ENCODE assay signal across 8 cellular contexts in genomic region chr15:73982251-73982962, GRCh38. TPM values are rescaled to one million over a fixed set of nuclear protein-coding genes. Genes with fewer than 3 reads are reported as not detected.
DNase-seq lines count a peak whose midpoint lies in the region; ATAC-seq lines count a peak whose summit lies in the region.

No MANE protein-coding gene starts in this region.

- H3K27ac ChIP-seq in BLaER1 treated with 17β-estradiol and CSF1 and Interleukin-3, amounts not matched to agents 10 nM and 100 nM: peak overlapping the region in 9 of 11 experiments; percentile 8 to 69 (median 43); a peak in 12 of 22 replicates

- H3K27ac Mint-ChIP-seq in activated T-cell treated with anti-CD3 and anti-CD28 coated beads, Interleukin-2, amount 50 U/mL, for 72 hours: peak overlapping the region; percentile 91

- peak overlapping the region; percentile 82 to 98 (median 95) for H3K4me2 ChIP-seq in BLaER1 treated with 17β-estradiol and CSF1 and Interleukin-3, amounts not matched to agents 10 nM and 100 nM

- peak; percentile 81 to 90 for ATAC-seq in activated T-cell treated with anti-CD3 and anti-CD28 coated beads, Interleukin-2, amount 50 U/mL, for 72 hours (replicated peaks in 1 of 2)
- ATAC-seq in Right ventricle myocardium superior (ENCODE audit: poor library complexity): peak; percentile 91
- ATAC-seq in HG02981 (IDR thresholded peaks at IDR 0.05; ENCODE audit: unreplicated experiment): no peak

- intact Hi-C loops in Right ventricle myocardium superior (cut with DNase I): no loop called here

- peak overlapping the region in 7 of 11 experiments; percentile 7 to 65 (median 36); a peak in 11 of 22 replicates for H3K9ac ChIP-seq in BLaER1 treated with 17β-estradiol and CSF1 and Interleukin-3, amounts not matched to agents 10 nM and 100 nM

- peaks cover 45 to 57% (median 54%) of the 10 kb centered on the region in 10 experiments for H3K4me1 ChIP-seq in BLaER1 treated with 17β-estradiol and CSF1 and Interleukin-3, amounts not matched to agents 10 nM and 100 nM

- H3K9me3 Mint-ChIP-seq in activated T-cell treated with anti-CD3 and anti-CD28 coated beads, Interleukin-2, amount 50 U/mL, for 72 hours: no peaks in the 10 kb centered on the region

- H3K4me3 ChIP-seq in BLaER1 treated with 17β-estradiol and CSF1 and Interleukin-3, amounts not matched to agents 10 nM and 100 nM: peak overlapping the region in 3 of 10 experiments; percentile 0 to 44 (median 24); a peak in 2 of 20 replicates

- peaks cover 0 to 53% (median 40%) of the 10 kb centered on the region in 11 experiments; a peak in 18 of 22 replicates for H4K20me1 ChIP-seq in BLaER1 treated with 17β-estradiol and CSF1 and Interleukin-3, amounts not matched to agents 10 nM and 100 nM

- no peaks in the 10 kb centered on the region for H3K36me3 ChIP-seq in BLaER1 treated with 17β-estradiol and CSF1 and Interleukin-3, amounts not matched to agents 10 nM and 100 nM

- no peaks in the 10 kb centered on the region for H3K27me3 Mint-ChIP-seq in activated T-cell treated with anti-CD3 and anti-CD28 coated beads, Interleukin-2, amount 50 U/mL, for 72 hours (ENCODE audit: low read depth)

- no peaks in the 10 kb centered on the region for H3K9me3 ChIP-seq in BLaER1 treated with 17β-estradiol and CSF1 and Interleukin-3, amounts not matched to agents 10 nM and 100 nM (replicated peaks in 1 of 11)

- H3K27me3 ChIP-seq in BLaER1 treated with 17β-estradiol and CSF1 and Interleukin-3, amounts not matched to agents 10 nM and 100 nM: peaks cover 12 to 58% (median 42%) of the 10 kb centered on the region in 11 experiments

- H3K4me1 Mint-ChIP-seq in activated T-cell treated with anti-CD3 and anti-CD28 coated beads, Interleukin-2, amount 50 U/mL, for 72 hours (ENCODE audit: low read depth): peaks cover 77% of the 10 kb centered on the region

- no peaks in the 10 kb centered on the region for H3K36me3 Mint-ChIP-seq in activated T-cell treated with anti-CD3 and anti-CD28 coated beads, Interleukin-2, amount 50 U/mL, for 72 hours (ENCODE audit: insufficient read depth in 2 of 2)

- H3K4me3 Mint-ChIP-seq in activated T-cell treated with anti-CD3 and anti-CD28 coated beads, Interleukin-2, amount 50 U/mL, for 72 hours: peak overlapping the region; percentile 67 to 79

- peak; percentile 84 for DNase-seq in HK-2 (ENCODE audit: unreplicated experiment)
- peak; percentile 59 to 71 for DNase-seq in activated T-cell treated with anti-CD3 and anti-CD28 coated beads, Interleukin-2, amount 50 U/mL, for 72 hours
- DNase-seq in Right ventricle myocardium superior: peak; percentile 93
- DNase-seq in retina: peak; percentile 59
- DNase-seq in SK-N-DZ (ENCODE audit: low spot score): no peak
- DNase-seq in germinal center (ENCODE audit: low spot score): no peak

RNA-seq across cellular contexts. Expression of gene STOML1, which starts 9.7 kb away (rescaled TPM):
- total RNA-seq in activated T-cell treated with anti-CD3 and anti-CD28 coated beads, Interleukin-2, amount 50 U/mL, for 72 hours: 10 to 100 TPM in 1 of 2 donors, 1 to 10 TPM in 1; 7.2 to 15.1 TPM
- 26.8 TPM for total RNA-seq in Right ventricle myocardium superior
- polyA plus RNA-seq in SK-N-DZ (2014; cell fraction: cytosol; rRNA removed): 10.7 and 13.9 TPM in 2 replicates
- 6.9 and 16.8 TPM in 2 replicates for polyA plus RNA-seq in SK-N-DZ (2014; cell fraction: nucleus; rRNA removed)

RNA-seq across cellular contexts. Expression of gene PML, which starts 12.1 kb away (rescaled TPM):
- total RNA-seq in activated T-cell treated with anti-CD3 and anti-CD28 coated beads, Interleukin-2, amount 50 U/mL, for 72 hours: 10 to 100 TPM; 70.9 to 71.6 TPM
- 18.2 TPM for total RNA-seq in Right ventricle myocardium superior
- 9.1 and 14.0 TPM in 2 replicates for polyA plus RNA-seq in SK-N-DZ (2014; cell fraction: cytosol; rRNA removed)
- polyA plus RNA-seq in SK-N-DZ (2014; cell fraction: nucleus; rRNA removed): 13.7 and 17.4 TPM in 2 replicates

RNA-seq across cellular contexts. Expression of gene LOXL1, which starts 56.1 kb away (rescaled TPM):
- 1 to 10 TPM; 1.9 to 2.5 TPM for total RNA-seq in activated T-cell treated with anti-CD3 and anti-CD28 coated beads, Interleukin-2, amount 50 U/mL, for 72 hours
- 14.6 TPM for total RNA-seq in Right ventricle myocardium superior
- polyA plus RNA-seq in SK-N-DZ (2014; cell fraction: cytosol; rRNA removed): 29.4 and 31.5 TPM in 2 replicates
- polyA plus RNA-seq in SK-N-DZ (2014; cell fraction: nucleus; rRNA removed): 24.0 and 26.1 TPM in 2 replicates

Comparison
In these comparisons a context has a peak if more than half of its experiments do, and no peak if none do; other contexts are left out.
1. DNase-seq: peak in HK-2 (single experiment), activated T-cell treated with anti-CD3 and anti-CD28 coated beads, Interleukin-2, amount 50 U/mL, for 72 hours (2 of 2), Right ventricle myocardium superior (single experiment) and retina (single experiment); none in SK-N-DZ (single experiment) and germinal center (single experiment).